23 cellular contexts compared by ENCODE assay signal in the genomic region with DNA sequence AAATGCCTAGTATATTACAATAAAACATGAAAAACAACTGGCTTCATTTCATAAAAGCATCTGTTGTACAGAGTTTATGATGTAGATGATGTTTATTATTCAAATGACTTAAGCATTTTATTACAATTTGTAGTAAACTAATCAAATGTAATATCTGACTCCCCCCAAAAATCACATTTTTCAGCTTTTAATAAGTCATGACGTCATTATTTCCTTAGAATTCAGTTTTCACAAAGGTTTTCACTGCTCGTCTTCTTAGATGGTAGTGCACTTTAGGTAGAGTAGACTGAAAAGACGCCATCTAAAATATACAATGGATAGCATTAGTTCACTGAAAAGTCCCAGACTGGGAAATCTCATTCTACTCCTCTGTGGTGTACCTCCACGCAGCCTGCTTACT.
DNase-seq lines count a peak whose midpoint lies in the region; ATAC-seq, FAIRE-seq and TF ChIP-seq lines count a peak whose summit lies in the region.
"Had no signal": no experiment of that assay in that cellular context is flagged by ENCODE, and none has a peak within 500 bp of the region (broad histone marks: within the 10 kb centered on the region; RNA-seq: fewer than 3 reads in every experiment).

No MANE protein-coding gene starts in this region.

- no peaks in the 10 kb centered on the region for H3K9me1 ChIP-seq in K562 (ENCODE audit: control insufficient read depth, insufficient read depth, low read length)

- TF ChIP-seq CTCF in HEK293 (tag by site-specific recombination; IDR thresholded peaks at IDR 0.05) = no peak
- no peak for TF ChIP-seq CTCF in VCaP (conservative IDR thresholded peaks at IDR 0.05)
- no peak for TF ChIP-seq CTCF in K562 (IDR thresholded peaks at IDR 0.05 in 2 of 3, conservative IDR thresholded peaks at IDR 0.05 in 1 of 3; ENCODE audit: insufficient read depth in 2 of 3, low read depth in 1 of 3, low read length in 3 of 3)

- CTCF ChIA-PET in HEK293 (lab: Yijun Ruan, JAX) = interaction anchor here (0.6 to 1.0 kb wide), 3 partner anchors 301 to 1061 kb away, joined by 3 to 4 read pairs (median 4); no protein-coding TSS in a partner anchor
- CTCF ChIA-PET in K562 (lab: Yijun Ruan, JAX; ENCODE audit: low intra/inter-chr PET ratio) = no interaction called here

- no peak for TF ChIP-seq EP300 in K562 (IDR thresholded peaks at IDR 0.05; ENCODE audit: low read length)

- H3K79me2 ChIP-seq in K562 (ENCODE audit: control insufficient read depth, insufficient read depth, low read length) = no peaks in the 10 kb centered on the region

- intact Hi-C loops in K562 (cut with micrococcal nuclease) = no loop called here
- intact Hi-C loops in posterior cingulate gyrus (cut with DNase I) = no loop called here

- H3K27me3 ChIP-seq in K562 (ENCODE audit: control insufficient read depth in 2 of 2, insufficient read depth in 2 of 2, low read length in 2 of 2) = no peaks in the 10 kb centered on the region
- H3K27me3 ChIP-seq: BLaER1 had no signal

- ATAC-seq in K562 = no peak

- H3K4me1 ChIP-seq in HEK293 (ENCODE audit: control insufficient read depth, insufficient read depth, low read length) = no peaks in the 10 kb centered on the region
- H3K4me1 ChIP-seq in K562 (replicated peaks in 1 of 2; ENCODE audit: control insufficient read depth in 2 of 2, insufficient read depth in 2 of 2, low read length in 2 of 2) = no peaks in the 10 kb centered on the region
- H3K4me1 ChIP-seq: BE2C, BLaER1 had no signal

- no TSS peak for BruUV-seq in K562 (replicated peaks; lab: Mats Ljungman, UMichigan)

- DNase-seq in K562 (ENCODE audit: extremely low read depth in 1 of 4, low spot score in 3 of 4) (no peak), posterior cingulate gyrus (no peak)
- DNase-seq in activated T-cell treated with anti-CD3 and anti-CD28 coated beads, Interleukin-2, amount 50 U/mL, for 48 hours = no peak
- DNase-seq: 8988T; ACHN; BE2C; C1 segment of cervical spinal cord; CD4-positive, alpha-beta memory T cell; CD4-positive, CD25-positive, alpha-beta regulatory T cell; CD8-positive, alpha-beta memory T cell; COR-L47; DMS 273 treated with DMSO at 0.1 percent for 48 hours; DMS153; DMS53; DMS79; DND-41; EL; GDM1 had no signal

- H3K9me3 ChIP-seq in HEK293 (ENCODE audit: control insufficient read depth, insufficient read depth, low read depth, low read length) (no peaks in the 10 kb centered on the region), K562 (replicated peaks; ENCODE audit: control insufficient read depth, insufficient read depth, low read depth, low read length) (no peaks in the 10 kb centered on the region)
- H3K9me3 ChIP-seq: BE2C, BLaER1 had no signal

- no peak for TF ChIP-seq RAD21 in K562 (CRISPR knock-in tag; conservative IDR thresholded peaks at IDR 0.05 in 1 of 2, IDR thresholded peaks at IDR 0.05 in 1 of 2)

- no peak overlapping the region for H3K27ac ChIP-seq in HEK293 (ENCODE audit: extremely low read depth, low read depth, low read length)
- peak overlapping the region; percentile 27; the same call in 1 of the 2 replicates for H3K27ac ChIP-seq in VCaP
- H3K27ac ChIP-seq in K562 (ENCODE audit: extremely low read depth, low read depth, low read length) = no peak overlapping the region
- H3K27ac ChIP-seq: BLaER1 had no signal

- no peak for FAIRE-seq in K562 (lab: Jason Lieb, UNC)
- FAIRE-seq: A204.1, GM12891 had no signal

- TF ChIP-seq POLR2A in K562 (conservative IDR thresholded peaks at IDR 0.05) = no peak

- in situ Hi-C loops in K562 (cut with MboI) = no loop called here

- H3K36me3 ChIP-seq in HEK293 (ENCODE audit: control insufficient read depth in 2 of 2, insufficient read depth in 1 of 2, low read length in 2 of 2) = no peaks in the 10 kb centered on the region
- H3K36me3 ChIP-seq in K562 (ENCODE audit: control insufficient read depth, insufficient read depth, low read length) = no peaks in the 10 kb centered on the region
- H3K36me3 ChIP-seq: BE2C, BLaER1 had no signal

- H2AFZ ChIP-seq in K562 (ENCODE audit: low read depth, low read length) = no peak overlapping the region

- H4K20me1 ChIP-seq in K562 (replicated peaks; ENCODE audit: control insufficient read depth, insufficient read depth, low read length) = no peaks in the 10 kb centered on the region
- H4K20me1 ChIP-seq: BLaER1 had no signal

- no peak overlapping the region for H3K9ac ChIP-seq in K562 (ENCODE audit: insufficient read depth in 1 of 2, low read depth in 2 of 2, low read length in 2 of 2)
- H3K9ac ChIP-seq: BLaER1 had no signal

- no peak overlapping the region for H3K4me2 ChIP-seq in K562 (ENCODE audit: insufficient read depth, low read length)
- H3K4me2 ChIP-seq: BLaER1 had no signal

- POLR2A ChIA-PET in HEK293 (lab: Yijun Ruan, JAX) (no interaction called here), K562 (lab: Yijun Ruan, JAX) (no interaction called here)

- WGBS in K562 (ENCODE audit: insufficient coverage, low coverage, missing lambda C conversion rate) = 0% methylated on average over 4 of the region's 4 CpGs

- H3K4me3 ChIP-seq in HEK293 (ENCODE audit: low read depth, low read length) = no peak overlapping the region
- H3K4me3 ChIP-seq in K562 = no peak overlapping the region
- H3K4me3 ChIP-seq: BLaER1 had no signal

TF ChIP-seq in HEK293, 187 proteins besides CTCF, POLR2A, EP300 and RAD21:
- TF ChIP-seq ZNF19 (tag by site-specific recombination; IDR thresholded peaks at IDR 0.05; ENCODE audit: low read depth) (no peak), ZNF398 (tag by site-specific recombination; IDR thresholded peaks at IDR 0.05) (no peak)
- TF ChIP-seq, protein P1, sequence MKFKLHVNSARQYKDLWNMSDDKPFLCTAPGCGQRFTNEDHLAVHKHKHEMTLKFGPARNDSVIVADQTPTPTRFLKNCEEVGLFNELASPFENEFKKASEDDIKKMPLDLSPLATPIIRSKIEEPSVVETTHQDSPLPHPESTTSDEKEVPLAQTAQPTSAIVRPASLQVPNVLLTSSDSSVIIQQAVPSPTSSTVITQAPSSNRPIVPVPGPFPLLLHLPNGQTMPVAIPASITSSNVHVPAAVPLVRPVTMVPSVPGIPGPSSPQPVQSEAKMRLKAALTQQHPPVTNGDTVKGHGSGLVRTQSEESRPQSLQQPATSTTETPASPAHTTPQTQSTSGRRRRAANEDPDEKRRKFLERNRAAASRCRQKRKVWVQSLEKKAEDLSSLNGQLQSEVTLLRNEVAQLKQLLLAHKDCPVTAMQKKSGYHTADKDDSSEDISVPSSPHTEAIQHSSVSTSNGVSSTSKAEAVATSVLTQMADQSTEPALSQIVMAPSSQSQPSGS (tag by site-specific recombination; IDR thresholded peaks at IDR 0.05; ENCODE audit: low read depth) = peak; percentile 58
TF ChIP-seq in HEK293: peak in this region for 1.

TF ChIP-seq in K562, 482 proteins besides CTCF, POLR2A, EP300 and RAD21:
- TF ChIP-seq ATF7 (IDR thresholded peaks at IDR 0.05) (peak; percentile 26; the same call in 1 of the 2 replicates), NCOR1 (IDR thresholded peaks at IDR 0.05) (no peak), HNRNPH1 (optimal IDR thresholded peaks at IDR 0.05; ENCODE audit: low read depth, low read length) (no peak)
